Comparison of ENCODE assay signal across 1 cellular context in genomic region chr1:227729881-227730629, GRCh38.
TF ChIP-seq lines count a peak whose summit lies in the region.

No MANE protein-coding gene starts in this region.

TF ChIP-seq in Ishikawa, 13 proteins besides CTCF, POLR2A, EP300 and RAD21 (continued from another document):
- TF ChIP-seq REST (IDR thresholded peaks at IDR 0.05; ENCODE audit: low read depth) = no peak
- TF ChIP-seq CEBPB (IDR thresholded peaks at IDR 0.05) = no peak
- no peak for TF ChIP-seq TCF12 (IDR thresholded peaks at IDR 0.05; ENCODE audit: low read depth)
- no peak for TF ChIP-seq ZBTB7A (IDR thresholded peaks at IDR 0.05; ENCODE audit: low read depth)
